ENCODE assay signal across 1 cellular context in the genomic region with DNA sequence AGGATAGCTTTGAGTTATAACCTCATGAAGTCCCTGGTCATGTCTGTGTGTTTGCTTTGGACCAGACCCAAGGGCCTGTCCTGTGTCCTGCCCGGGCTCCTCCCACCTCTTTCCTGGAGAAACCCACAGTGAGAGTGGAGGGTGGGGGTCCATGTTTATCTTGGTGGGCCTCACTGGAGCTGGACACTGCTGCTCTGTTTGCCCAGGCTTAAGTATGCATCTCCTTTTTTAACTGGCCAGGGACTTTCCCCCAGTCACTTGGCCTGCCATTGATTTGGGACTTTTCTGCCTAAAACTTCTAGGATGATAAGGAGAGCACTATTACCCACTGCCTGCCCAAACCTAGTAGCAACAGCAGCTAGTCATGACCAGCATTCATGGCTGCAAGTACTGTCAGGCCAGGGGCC.
A peak's percentile ranks its signal among the peaks of the same experiment; 100 is the strongest.
TF ChIP-seq lines count a peak whose summit lies in the region.

No MANE protein-coding gene starts in this region.

TF ChIP-seq in HepG2, 621 proteins besides CTCF, POLR2A, EP300 and RAD21 (continued from another document and continues in another):
- TF ChIP-seq, protein P1, sequence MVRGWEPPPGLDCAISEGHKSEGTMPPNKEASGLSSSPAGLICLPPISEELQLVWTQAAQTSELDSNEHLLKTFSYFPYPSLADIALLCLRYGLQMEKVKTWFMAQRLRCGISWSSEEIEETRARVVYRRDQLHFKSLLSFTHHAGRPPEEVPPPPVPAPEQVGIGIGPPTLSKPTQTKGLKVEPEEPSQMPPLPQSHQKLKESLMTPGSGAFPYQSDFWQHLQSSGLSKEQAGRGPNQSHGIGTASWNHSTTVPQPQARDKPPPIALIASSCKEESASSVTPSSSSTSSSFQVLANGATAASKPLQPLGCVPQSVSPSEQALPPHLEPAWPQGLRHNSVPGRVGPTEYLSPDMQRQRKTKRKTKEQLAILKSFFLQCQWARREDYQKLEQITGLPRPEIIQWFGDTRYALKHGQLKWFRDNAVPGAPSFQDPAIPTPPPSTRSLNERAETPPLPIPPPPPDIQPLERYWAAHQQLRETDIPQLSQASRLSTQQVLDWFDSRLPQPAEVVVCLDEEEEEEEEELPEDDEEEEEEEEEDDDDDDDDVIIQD (CRISPR knock-in tag; IDR thresholded peaks at IDR 0.05; ENCODE audit: low read depth), result no peak
- TF ChIP-seq TCF7L2 (IDR thresholded peaks at IDR 0.05; ENCODE audit: low read depth, low read length) (no peak), KDM3A (CRISPR knock-in tag; IDR thresholded peaks at IDR 0.05; ENCODE audit: low read depth) (no peak), ZNF567 (CRISPR knock-in tag; IDR thresholded peaks at IDR 0.05; ENCODE audit: borderline replicate concordance) (no peak), ZNF550 (CRISPR knock-in tag; IDR thresholded peaks at IDR 0.05; ENCODE audit: borderline replicate concordance) (no peak), SCMH1 (CRISPR knock-in tag; IDR thresholded peaks at IDR 0.05; ENCODE audit: borderline replicate concordance) (no peak), ZMYM2 (CRISPR knock-in tag; IDR thresholded peaks at IDR 0.05) (no peak), ZNF605 (CRISPR knock-in tag; IDR thresholded peaks at IDR 0.05) (peak; percentile 32; the same call in 1 of the 2 replicates), STAG1 (CRISPR knock-in tag; IDR thresholded peaks at IDR 0.05) (no peak), ERF (CRISPR knock-in tag; IDR thresholded peaks at IDR 0.05) (no peak), ZIK1 (CRISPR knock-in tag; IDR thresholded peaks at IDR 0.05; ENCODE audit: borderline replicate concordance, low read depth) (no peak), ZFYVE20 (CRISPR knock-in tag; IDR thresholded peaks at IDR 0.05; ENCODE audit: borderline replicate concordance, low read depth) (no peak), HMG20A (CRISPR knock-in tag; IDR thresholded peaks at IDR 0.05; ENCODE audit: borderline replicate concordance) (peak; percentile 56; the same call in 1 of the 2 replicates), POGZ (CRISPR knock-in tag; IDR thresholded peaks at IDR 0.05) (peak; percentile 31; the same call in 1 of the 2 replicates), PHF8 (CRISPR knock-in tag; IDR thresholded peaks at IDR 0.05) (no peak), FIP1L1 (IDR thresholded peaks at IDR 0.05; ENCODE audit: borderline replicate concordance, insufficient read depth, low read depth, low read length) (no peak), SRY (CRISPR knock-in tag; IDR thresholded peaks at IDR 0.05) (no peak), POLR2AphosphoS2 (IDR thresholded peaks at IDR 0.05; ENCODE audit: low read depth, low read length) (no peak), ZNF124 (CRISPR knock-in tag; IDR thresholded peaks at IDR 0.05) (no peak), CC2D1A (CRISPR knock-in tag; IDR thresholded peaks at IDR 0.05) (no peak), AKAP8 (CRISPR knock-in tag; IDR thresholded peaks at IDR 0.05) (no peak), RNF2 (conservative IDR thresholded peaks at IDR 0.05; ENCODE audit: low read depth) (no peak), EZH2 (conservative IDR thresholded peaks at IDR 0.05; ENCODE audit: low read depth, low read length) (no peak), XBP1 (CRISPR knock-in tag; IDR thresholded peaks at IDR 0.05) (no peak), POLR2AphosphoS5 (IDR thresholded peaks at IDR 0.05; ENCODE audit: low read depth, low read length) (no peak), ZNF468 (CRISPR knock-in tag; IDR thresholded peaks at IDR 0.05) (no peak), SYNCRIP (IDR thresholded peaks at IDR 0.05; ENCODE audit: insufficient read depth, low read depth, low read length) (no peak), SAP130 (CRISPR knock-in tag; IDR thresholded peaks at IDR 0.05; ENCODE audit: low read depth) (peak; percentile 38; the same call in 1 of the 2 replicates), GATAD2A (CRISPR knock-in tag; IDR thresholded peaks at IDR 0.05) (peak; percentile 45; the same call in 1 of the 2 replicates), SKI (IDR thresholded peaks at IDR 0.05; ENCODE audit: partially characterized antibody) (no peak), TP53 (CRISPR knock-in tag; conservative IDR thresholded peaks at IDR 0.05) (no peak), DNMT3B (CRISPR knock-in tag; conservative IDR thresholded peaks at IDR 0.05) (no peak), ZNF616 (CRISPR knock-in tag; IDR thresholded peaks at IDR 0.05; ENCODE audit: low read depth) (no peak)
- TF ChIP-seq, protein P2, sequence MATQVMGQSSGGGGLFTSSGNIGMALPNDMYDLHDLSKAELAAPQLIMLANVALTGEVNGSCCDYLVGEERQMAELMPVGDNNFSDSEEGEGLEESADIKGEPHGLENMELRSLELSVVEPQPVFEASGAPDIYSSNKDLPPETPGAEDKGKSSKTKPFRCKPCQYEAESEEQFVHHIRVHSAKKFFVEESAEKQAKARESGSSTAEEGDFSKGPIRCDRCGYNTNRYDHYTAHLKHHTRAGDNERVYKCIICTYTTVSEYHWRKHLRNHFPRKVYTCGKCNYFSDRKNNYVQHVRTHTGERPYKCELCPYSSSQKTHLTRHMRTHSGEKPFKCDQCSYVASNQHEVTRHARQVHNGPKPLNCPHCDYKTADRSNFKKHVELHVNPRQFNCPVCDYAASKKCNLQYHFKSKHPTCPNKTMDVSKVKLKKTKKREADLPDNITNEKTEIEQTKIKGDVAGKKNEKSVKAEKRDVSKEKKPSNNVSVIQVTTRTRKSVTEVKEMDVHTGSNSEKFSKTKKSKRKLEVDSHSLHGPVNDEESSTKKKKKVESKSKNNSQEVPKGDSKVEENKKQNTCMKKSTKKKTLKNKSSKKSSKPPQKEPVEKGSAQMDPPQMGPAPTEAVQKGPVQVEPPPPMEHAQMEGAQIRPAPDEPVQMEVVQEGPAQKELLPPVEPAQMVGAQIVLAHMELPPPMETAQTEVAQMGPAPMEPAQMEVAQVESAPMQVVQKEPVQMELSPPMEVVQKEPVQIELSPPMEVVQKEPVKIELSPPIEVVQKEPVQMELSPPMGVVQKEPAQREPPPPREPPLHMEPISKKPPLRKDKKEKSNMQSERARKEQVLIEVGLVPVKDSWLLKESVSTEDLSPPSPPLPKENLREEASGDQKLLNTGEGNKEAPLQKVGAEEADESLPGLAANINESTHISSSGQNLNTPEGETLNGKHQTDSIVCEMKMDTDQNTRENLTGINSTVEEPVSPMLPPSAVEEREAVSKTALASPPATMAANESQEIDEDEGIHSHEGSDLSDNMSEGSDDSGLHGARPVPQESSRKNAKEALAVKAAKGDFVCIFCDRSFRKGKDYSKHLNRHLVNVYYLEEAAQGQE (IDR thresholded peaks at IDR 0.05; ENCODE audit: borderline replicate concordance in 1 of 2, low read depth in 1 of 2, low read length in 2 of 2), result no peak
- TF ChIP-seq, protein P3, sequence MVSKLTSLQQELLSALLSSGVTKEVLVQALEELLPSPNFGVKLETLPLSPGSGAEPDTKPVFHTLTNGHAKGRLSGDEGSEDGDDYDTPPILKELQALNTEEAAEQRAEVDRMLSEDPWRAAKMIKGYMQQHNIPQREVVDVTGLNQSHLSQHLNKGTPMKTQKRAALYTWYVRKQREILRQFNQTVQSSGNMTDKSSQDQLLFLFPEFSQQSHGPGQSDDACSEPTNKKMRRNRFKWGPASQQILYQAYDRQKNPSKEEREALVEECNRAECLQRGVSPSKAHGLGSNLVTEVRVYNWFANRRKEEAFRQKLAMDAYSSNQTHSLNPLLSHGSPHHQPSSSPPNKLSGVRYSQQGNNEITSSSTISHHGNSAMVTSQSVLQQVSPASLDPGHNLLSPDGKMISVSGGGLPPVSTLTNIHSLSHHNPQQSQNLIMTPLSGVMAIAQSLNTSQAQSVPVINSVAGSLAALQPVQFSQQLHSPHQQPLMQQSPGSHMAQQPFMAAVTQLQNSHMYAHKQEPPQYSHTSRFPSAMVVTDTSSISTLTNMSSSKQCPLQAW (CRISPR knock-in tag; IDR thresholded peaks at IDR 0.05), result no peak
- TF ChIP-seq, protein P4, sequence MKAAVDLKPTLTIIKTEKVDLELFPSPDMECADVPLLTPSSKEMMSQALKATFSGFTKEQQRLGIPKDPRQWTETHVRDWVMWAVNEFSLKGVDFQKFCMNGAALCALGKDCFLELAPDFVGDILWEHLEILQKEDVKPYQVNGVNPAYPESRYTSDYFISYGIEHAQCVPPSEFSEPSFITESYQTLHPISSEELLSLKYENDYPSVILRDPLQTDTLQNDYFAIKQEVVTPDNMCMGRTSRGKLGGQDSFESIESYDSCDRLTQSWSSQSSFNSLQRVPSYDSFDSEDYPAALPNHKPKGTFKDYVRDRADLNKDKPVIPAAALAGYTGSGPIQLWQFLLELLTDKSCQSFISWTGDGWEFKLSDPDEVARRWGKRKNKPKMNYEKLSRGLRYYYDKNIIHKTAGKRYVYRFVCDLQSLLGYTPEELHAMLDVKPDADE (CRISPR knock-in tag; IDR thresholded peaks at IDR 0.05), result no peak
- TF ChIP-seq, protein P5, sequence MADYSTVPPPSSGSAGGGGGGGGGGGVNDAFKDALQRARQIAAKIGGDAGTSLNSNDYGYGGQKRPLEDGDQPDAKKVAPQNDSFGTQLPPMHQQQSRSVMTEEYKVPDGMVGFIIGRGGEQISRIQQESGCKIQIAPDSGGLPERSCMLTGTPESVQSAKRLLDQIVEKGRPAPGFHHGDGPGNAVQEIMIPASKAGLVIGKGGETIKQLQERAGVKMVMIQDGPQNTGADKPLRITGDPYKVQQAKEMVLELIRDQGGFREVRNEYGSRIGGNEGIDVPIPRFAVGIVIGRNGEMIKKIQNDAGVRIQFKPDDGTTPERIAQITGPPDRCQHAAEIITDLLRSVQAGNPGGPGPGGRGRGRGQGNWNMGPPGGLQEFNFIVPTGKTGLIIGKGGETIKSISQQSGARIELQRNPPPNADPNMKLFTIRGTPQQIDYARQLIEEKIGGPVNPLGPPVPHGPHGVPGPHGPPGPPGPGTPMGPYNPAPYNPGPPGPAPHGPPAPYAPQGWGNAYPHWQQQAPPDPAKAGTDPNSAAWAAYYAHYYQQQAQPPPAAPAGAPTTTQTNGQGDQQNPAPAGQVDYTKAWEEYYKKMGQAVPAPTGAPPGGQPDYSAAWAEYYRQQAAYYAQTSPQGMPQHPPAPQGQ (CRISPR knock-in tag; IDR thresholded peaks at IDR 0.05; ENCODE audit: borderline replicate concordance), result no peak
- TF ChIP-seq, protein P6, sequence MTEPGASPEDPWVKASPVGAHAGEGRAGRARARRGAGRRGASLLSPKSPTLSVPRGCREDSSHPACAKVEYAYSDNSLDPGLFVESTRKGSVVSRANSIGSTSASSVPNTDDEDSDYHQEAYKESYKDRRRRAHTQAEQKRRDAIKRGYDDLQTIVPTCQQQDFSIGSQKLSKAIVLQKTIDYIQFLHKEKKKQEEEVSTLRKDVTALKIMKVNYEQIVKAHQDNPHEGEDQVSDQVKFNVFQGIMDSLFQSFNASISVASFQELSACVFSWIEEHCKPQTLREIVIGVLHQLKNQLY (CRISPR knock-in tag; IDR thresholded peaks at IDR 0.05), result no peak
- TF ChIP-seq, protein P7, sequence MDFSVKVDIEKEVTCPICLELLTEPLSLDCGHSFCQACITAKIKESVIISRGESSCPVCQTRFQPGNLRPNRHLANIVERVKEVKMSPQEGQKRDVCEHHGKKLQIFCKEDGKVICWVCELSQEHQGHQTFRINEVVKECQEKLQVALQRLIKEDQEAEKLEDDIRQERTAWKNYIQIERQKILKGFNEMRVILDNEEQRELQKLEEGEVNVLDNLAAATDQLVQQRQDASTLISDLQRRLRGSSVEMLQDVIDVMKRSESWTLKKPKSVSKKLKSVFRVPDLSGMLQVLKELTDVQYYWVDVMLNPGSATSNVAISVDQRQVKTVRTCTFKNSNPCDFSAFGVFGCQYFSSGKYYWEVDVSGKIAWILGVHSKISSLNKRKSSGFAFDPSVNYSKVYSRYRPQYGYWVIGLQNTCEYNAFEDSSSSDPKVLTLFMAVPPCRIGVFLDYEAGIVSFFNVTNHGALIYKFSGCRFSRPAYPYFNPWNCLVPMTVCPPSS (IDR thresholded peaks at IDR 0.05), result no peak
- TF ChIP-seq, protein P8, sequence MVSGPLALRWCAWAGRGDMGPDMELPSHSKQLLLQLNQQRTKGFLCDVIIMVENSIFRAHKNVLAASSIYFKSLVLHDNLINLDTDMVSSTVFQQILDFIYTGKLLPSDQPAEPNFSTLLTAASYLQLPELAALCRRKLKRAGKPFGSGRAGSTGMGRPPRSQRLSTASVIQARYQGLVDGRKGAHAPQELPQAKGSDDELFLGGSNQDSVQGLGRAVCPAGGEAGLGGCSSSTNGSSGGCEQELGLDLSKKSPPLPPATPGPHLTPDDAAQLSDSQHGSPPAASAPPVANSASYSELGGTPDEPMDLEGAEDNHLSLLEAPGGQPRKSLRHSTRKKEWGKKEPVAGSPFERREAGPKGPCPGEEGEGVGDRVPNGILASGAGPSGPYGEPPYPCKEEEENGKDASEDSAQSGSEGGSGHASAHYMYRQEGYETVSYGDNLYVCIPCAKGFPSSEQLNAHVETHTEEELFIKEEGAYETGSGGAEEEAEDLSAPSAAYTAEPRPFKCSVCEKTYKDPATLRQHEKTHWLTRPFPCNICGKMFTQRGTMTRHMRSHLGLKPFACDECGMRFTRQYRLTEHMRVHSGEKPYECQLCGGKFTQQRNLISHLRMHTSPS (CRISPR knock-in tag; IDR thresholded peaks at IDR 0.05; ENCODE audit: low read depth), result no peak
- TF ChIP-seq, protein P9, sequence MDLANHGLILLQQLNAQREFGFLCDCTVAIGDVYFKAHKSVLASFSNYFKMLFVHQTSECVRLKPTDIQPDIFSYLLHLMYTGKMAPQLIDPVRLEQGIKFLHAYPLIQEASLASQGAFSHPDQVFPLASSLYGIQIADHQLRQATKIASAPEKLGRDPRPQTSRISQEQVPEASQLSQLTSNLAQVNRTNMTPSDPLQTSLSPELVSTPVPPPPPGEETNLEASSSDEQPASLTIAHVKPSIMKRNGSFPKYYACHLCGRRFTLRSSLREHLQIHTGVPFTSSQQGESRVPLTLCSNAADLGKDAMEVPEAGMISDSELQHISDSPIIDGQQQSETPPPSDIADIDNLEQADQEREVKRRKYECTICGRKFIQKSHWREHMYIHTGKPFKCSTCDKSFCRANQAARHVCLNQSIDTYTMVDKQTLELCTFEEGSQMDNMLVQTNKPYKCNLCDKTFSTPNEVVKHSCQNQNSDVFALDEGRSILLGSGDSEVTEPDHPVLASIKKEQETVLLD (CRISPR knock-in tag; IDR thresholded peaks at IDR 0.05; ENCODE audit: low read depth), result no peak
- TF ChIP-seq, protein P10, sequence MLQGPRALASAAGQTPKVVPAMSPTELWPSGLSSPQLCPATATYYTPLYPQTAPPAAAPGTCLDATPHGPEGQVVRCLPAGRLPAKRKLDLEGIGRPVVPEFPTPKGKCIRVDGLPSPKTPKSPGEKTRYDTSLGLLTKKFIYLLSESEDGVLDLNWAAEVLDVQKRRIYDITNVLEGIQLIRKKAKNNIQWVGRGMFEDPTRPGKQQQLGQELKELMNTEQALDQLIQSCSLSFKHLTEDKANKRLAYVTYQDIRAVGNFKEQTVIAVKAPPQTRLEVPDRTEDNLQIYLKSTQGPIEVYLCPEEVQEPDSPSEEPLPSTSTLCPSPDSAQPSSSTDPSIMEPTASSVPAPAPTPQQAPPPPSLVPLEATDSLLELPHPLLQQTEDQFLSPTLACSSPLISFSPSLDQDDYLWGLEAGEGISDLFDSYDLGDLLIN (CRISPR knock-in tag; IDR thresholded peaks at IDR 0.05; ENCODE audit: borderline replicate concordance), result no peak
- TF ChIP-seq, protein P11, sequence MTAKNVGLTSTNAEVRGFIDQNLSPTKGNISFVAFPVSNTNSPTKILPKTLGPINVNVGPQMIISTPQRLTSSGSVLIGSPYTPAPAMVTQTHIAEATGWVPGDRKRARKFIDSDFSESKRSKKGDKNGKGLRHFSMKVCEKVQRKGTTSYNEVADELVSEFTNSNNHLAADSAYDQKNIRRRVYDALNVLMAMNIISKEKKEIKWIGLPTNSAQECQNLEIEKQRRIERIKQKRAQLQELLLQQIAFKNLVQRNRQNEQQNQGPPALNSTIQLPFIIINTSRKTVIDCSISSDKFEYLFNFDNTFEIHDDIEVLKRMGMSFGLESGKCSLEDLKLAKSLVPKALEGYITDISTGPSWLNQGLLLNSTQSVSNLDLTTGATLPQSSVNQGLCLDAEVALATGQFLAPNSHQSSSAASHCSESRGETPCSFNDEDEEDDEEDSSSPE (CRISPR knock-in tag; IDR thresholded peaks at IDR 0.05), result no peak
